31 cellular contexts compared by ENCODE assay signal in the genomic region with DNA sequence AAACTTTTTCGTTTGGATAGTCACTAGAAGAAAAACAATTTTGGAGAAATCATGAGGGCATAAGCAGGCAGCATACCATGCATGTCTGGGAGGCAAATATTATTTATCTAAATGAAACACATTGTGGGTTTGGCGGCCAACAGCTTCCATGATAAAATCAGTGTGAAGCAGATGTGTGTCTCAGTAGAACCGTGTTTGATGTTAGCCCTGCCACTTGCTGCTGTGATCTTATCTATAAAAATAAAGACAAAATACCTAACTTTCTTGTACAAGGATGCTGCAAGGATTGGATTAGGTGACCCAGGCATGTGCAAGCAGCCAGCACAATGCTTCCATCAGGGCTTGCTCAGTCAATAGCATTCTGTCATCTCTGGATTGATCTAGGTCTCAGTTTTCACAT.
"Had no signal": no experiment of that assay in that cellular context is flagged by ENCODE, and none has a peak within 500 bp of the region (broad histone marks: within the 10 kb centered on the region; RNA-seq: fewer than 3 reads in every experiment).

No MANE protein-coding gene starts in this region.

- H3K27ac Mint-ChIP-seq: mesothelial cell of epicardium; naive B cell; nephron; stimulated activated memory B cell treated with anti-CD40 and anti-IgM and Interleukin-4, amounts not matched to agents 10 μg/mL and 1 μg/mL and 100 μg/mL, for 72 hours; stimulated activated naive CD8-positive, alpha-beta T cell treated with anti-CD3 and anti-CD28 coated beads, Interleukin-15, amount 100 ng/mL, for 72 hours had no signal

- H3K27ac ChIP-seq: hepatocyte, left lung, pancreas, prostate gland, skin epidermis, testis, thyroid gland, transverse colon, upper lobe of left lung, vagina had no signal

- H3K4me3 Mint-ChIP-seq: mesothelial cell of epicardium; naive B cell; nephron; neural crest cell; stimulated activated memory B cell treated with anti-CD40 and anti-IgM and Interleukin-4, amounts not matched to agents 10 μg/mL and 1 μg/mL and 100 μg/mL, for 72 hours; stimulated activated naive CD8-positive, alpha-beta T cell treated with anti-CD3 and anti-CD28 coated beads, Interleukin-15, amount 100 ng/mL, for 72 hours had no signal

- H3K36me3 Mint-ChIP-seq: mesothelial cell of epicardium; naive B cell; stimulated activated memory B cell treated with anti-CD40 and anti-IgM and Interleukin-4, amounts not matched to agents 10 μg/mL and 1 μg/mL and 100 μg/mL, for 72 hours had no signal

- H3K9me3 Mint-ChIP-seq: mesothelial cell of epicardium, nephron, neural crest cell had no signal

- ATAC-seq: left colon; left lung; pancreas; right cardiac atrium; sciatic nerve; stimulated activated memory B cell treated with anti-CD40 and anti-IgM and Interleukin-4, amounts not matched to agents 10 μg/mL and 1 μg/mL and 100 μg/mL, for 72 hours; stimulated activated naive CD8-positive, alpha-beta T cell treated with anti-CD3 and anti-CD28 coated beads, Interleukin-15, amount 100 ng/mL, for 72 hours had no signal

- H3K27me3 ChIP-seq: hepatocyte, left lung, pancreas, testis, thyroid gland, transverse colon, upper lobe of left lung, vagina had no signal

- H3K4me2 ChIP-seq: hepatocyte had no signal

- H3K4me1 ChIP-seq: left lung, pancreas, prostate gland, testis, thyroid gland, transverse colon, upper lobe of left lung, vagina had no signal

- H3K36me3 ChIP-seq: left lung, pancreas, prostate gland, thyroid gland, transverse colon, upper lobe of left lung, vagina had no signal

- H3K27me3 Mint-ChIP-seq: naive B cell; stimulated activated memory B cell treated with anti-CD40 and anti-IgM and Interleukin-4, amounts not matched to agents 10 μg/mL and 1 μg/mL and 100 μg/mL, for 72 hours; stimulated activated naive CD8-positive, alpha-beta T cell treated with anti-CD3 and anti-CD28 coated beads, Interleukin-15, amount 100 ng/mL, for 72 hours had no signal

- H2AFZ ChIP-seq: hepatocyte had no signal

- H3K9me3 ChIP-seq: left lung, pancreas, prostate gland, testis, thyroid gland, transverse colon, upper lobe of left lung, vagina had no signal

- H3K4me3 ChIP-seq: hepatocyte, left lung, lung, pancreas, prostate gland, skin epidermis, testis, thyroid gland, transverse colon, upper lobe of left lung, vagina had no signal

- H3K4me1 Mint-ChIP-seq: mesothelial cell of epicardium; naive B cell; nephron; neural crest cell; stimulated activated memory B cell treated with anti-CD40 and anti-IgM and Interleukin-4, amounts not matched to agents 10 μg/mL and 1 μg/mL and 100 μg/mL, for 72 hours; stimulated activated naive CD8-positive, alpha-beta T cell treated with anti-CD3 and anti-CD28 coated beads, Interleukin-15, amount 100 ng/mL, for 72 hours had no signal

- FAIRE-seq: islet of Langerhans, kidney, pancreas had no signal

- DNase-seq: kidney; left colon; left lung; mesendoderm; naive B cell; nucleus accumbens; pancreas; posterior cingulate gyrus; retina; right cardiac atrium; stimulated activated CD4-positive, alpha-beta T cell treated with anti-CD3 and anti-CD28 coated beads, Interleukin-12 subunit alpha, Interleukin-12 subunit beta, amount 100 ng/mL, for 4 hours; stimulated activated CD4-positive, alpha-beta T cell treated with anti-CD3 and anti-CD28 coated beads, Interleukin-15, amount 100 ng/mL, for 24 hours; stimulated activated CD4-positive, alpha-beta T cell treated with anti-CD3 and anti-CD28 coated beads, Interleukin-2, amount 100 ng/mL, for 24 hours; stimulated activated CD4-positive, alpha-beta T cell treated with anti-CD3 and anti-CD28 coated beads, Interleukin-4, amount 100 ng/mL, for 1 hour; stimulated activated naive CD4-positive, alpha-beta T cell treated with Interleukin-2 at 50 U/mL for 16 hours; stimulated activated naive CD8-positive, alpha-beta T cell treated with anti-CD3 and anti-CD28 coated beads, Interleukin-15, amount 100 ng/mL, for 72 hours; testis; thyroid gland; transverse colon; upper lobe of left lung had no signal

- H3K79me2 ChIP-seq: hepatocyte had no signal
